33 cellular contexts compared by ENCODE assay signal in genomic region chr10:131162211-131162610, GRCh38.
"Had no signal": no experiment of that assay in that cellular context is flagged by ENCODE, and none has a peak within 500 bp of the region (broad histone marks: within the 10 kb centered on the region; RNA-seq: fewer than 3 reads in every experiment).

No MANE protein-coding gene starts in this region.

- DNase-seq: activated B cell treated with CpG ODN at 0.5 μM for 24 hours; activated CD4-positive, alpha-beta memory T cell treated with anti-CD3 and anti-CD28 coated beads, Interleukin-2, amount 10 ng/mL, durations not matched to agents 7 days and 5 days; activated CD4-positive, alpha-beta T cell treated with anti-CD3 and anti-CD28 coated beads for 4 hours; activated CD4-positive, CD25-positive, alpha-beta regulatory T cell treated with anti-CD3 and anti-CD28 coated beads, Interleukin-2, amount 50 U/mL, for 72 hours; activated effector memory CD4-positive, alpha-beta T cell treated with anti-CD3 and anti-CD28 coated beads, Interleukin-2, amount 50 U/mL, for 16 hours; activated naive CD4-positive, alpha-beta T cell; activated naive CD4-positive, alpha-beta T cell treated with anti-CD3 and anti-CD28 coated beads, Interleukin-2, amount 50 U/mL, for 16 hours; activated naive CD8-positive, alpha-beta T cell treated with anti-CD3 and anti-CD28 coated beads for 36 hours; activated T-cell treated with anti-CD3 and anti-CD28 coated beads, Interleukin-2, amount 50 U/mL, for 1 hour; activated T-cell treated with anti-CD3 and anti-CD28 coated beads, Interleukin-2, amount 50 U/mL, for 72 hours; amniotic stem cell; aorta; brain microvascular endothelial cell; Kasumi-1; KBM-7; MG63; NCI-H1048; NCI-H1105 treated with DMSO at 0.1 percent for 48 hours; NCI-H146; NCI-H187; NCI-H2029 treated with DMSO at 0.1 percent for 48 hours; NCI-H2107; NCI-H226; NCI-H446 treated with DMSO at 0.1 percent for 48 hours; NCI-H524 treated with DMSO at 0.1 percent for 48 hours; SIG-M5; T-helper 17 cell had no signal

- H3K9me3 ChIP-seq: MG63 had no signal

- H3K9me3 Mint-ChIP-seq: activated B cell treated with CpG ODN at 0.5 μM for 24 hours; activated CD4-positive, alpha-beta memory T cell treated with anti-CD3 and anti-CD28 coated beads, Interleukin-2, amount 10 ng/mL, durations not matched to agents 7 days and 5 days; activated naive CD8-positive, alpha-beta T cell treated with anti-CD3 and anti-CD28 coated beads for 36 hours; activated T-cell treated with anti-CD3 and anti-CD28 coated beads, Interleukin-2, amount 50 U/mL, for 72 hours; activated T-helper 17 cell treated with anti-CD3 and anti-CD28 coated beads, Interleukin-2, amount 50 U/mL, for 72 hours; central memory CD8-positive, alpha-beta T cell; T-cell had no signal

- H3K27me3 ChIP-seq: brain microvascular endothelial cell, MG63 had no signal

- H3K36me3 ChIP-seq: brain microvascular endothelial cell, MG63 had no signal

- H3K4me1 Mint-ChIP-seq: activated B cell treated with CpG ODN at 0.5 μM for 24 hours; activated CD4-positive, alpha-beta memory T cell treated with anti-CD3 and anti-CD28 coated beads, Interleukin-2, amount 10 ng/mL, durations not matched to agents 7 days and 5 days; activated naive CD8-positive, alpha-beta T cell treated with anti-CD3 and anti-CD28 coated beads for 36 hours; activated T-helper 17 cell treated with anti-CD3 and anti-CD28 coated beads, Interleukin-2, amount 50 U/mL, for 72 hours; central memory CD8-positive, alpha-beta T cell; T-helper 17 cell had no signal

- H3K27ac Mint-ChIP-seq: activated B cell treated with CpG ODN at 0.5 μM for 24 hours; activated CD4-positive, alpha-beta memory T cell treated with anti-CD3 and anti-CD28 coated beads, Interleukin-2, amount 10 ng/mL, durations not matched to agents 7 days and 5 days; activated naive CD8-positive, alpha-beta T cell treated with anti-CD3 and anti-CD28 coated beads for 36 hours; activated T-cell treated with anti-CD3 and anti-CD28 coated beads, Interleukin-2, amount 50 U/mL, for 72 hours; activated T-helper 17 cell treated with anti-CD3 and anti-CD28 coated beads, Interleukin-2, amount 50 U/mL, for 72 hours; T-helper 17 cell had no signal

- H3K27me3 Mint-ChIP-seq: activated B cell treated with CpG ODN at 0.5 μM for 24 hours; activated CD4-positive, alpha-beta memory T cell treated with anti-CD3 and anti-CD28 coated beads, Interleukin-2, amount 10 ng/mL, durations not matched to agents 7 days and 5 days; activated naive CD8-positive, alpha-beta T cell treated with anti-CD3 and anti-CD28 coated beads for 36 hours; activated T-helper 17 cell treated with anti-CD3 and anti-CD28 coated beads, Interleukin-2, amount 50 U/mL, for 72 hours; central memory CD8-positive, alpha-beta T cell had no signal

- H3K36me3 Mint-ChIP-seq: activated naive CD8-positive, alpha-beta T cell treated with anti-CD3 and anti-CD28 coated beads for 36 hours; T-cell had no signal

- H3K4me3 Mint-ChIP-seq: activated B cell treated with CpG ODN at 0.5 μM for 24 hours; activated CD4-positive, alpha-beta memory T cell treated with anti-CD3 and anti-CD28 coated beads, Interleukin-2, amount 10 ng/mL, durations not matched to agents 7 days and 5 days; activated naive CD8-positive, alpha-beta T cell treated with anti-CD3 and anti-CD28 coated beads for 36 hours; activated T-cell treated with anti-CD3 and anti-CD28 coated beads, Interleukin-2, amount 50 U/mL, for 72 hours; activated T-helper 17 cell treated with anti-CD3 and anti-CD28 coated beads, Interleukin-2, amount 50 U/mL, for 72 hours; central memory CD8-positive, alpha-beta T cell; T-helper 17 cell had no signal

- H3K4me3 ChIP-seq: MG63 had no signal

- H3K27ac ChIP-seq: brain microvascular endothelial cell, VCaP had no signal

- ATAC-seq: activated T-cell treated with anti-CD3 and anti-CD28 coated beads, Interleukin-2, amount 50 U/mL, for 72 hours; activated T-helper 17 cell treated with anti-CD3 and anti-CD28 coated beads, Interleukin-2, amount 50 U/mL, for 72 hours; Panc1; SK-N-SH treated with all-trans-retinoic acid at 6 μM for 48 hours; T-helper 17 cell had no signal
